7 cellular contexts compared by ENCODE assay signal in genomic region chr15:34165987-34166573, GRCh38. TPM values are rescaled to one million over a fixed set of nuclear protein-coding genes. Genes with fewer than 3 reads are reported as not detected.
A peak's percentile ranks its signal among the peaks of the same experiment; 100 is the strongest.
DNase-seq lines count a peak whose midpoint lies in the region; TF ChIP-seq lines count a peak whose summit lies in the region.
"Not testable (repeated sequence)": the region's sequence is repeated elsewhere in the genome, so short reads cannot be mapped to it uniquely, and the experiment has no call there.

No MANE protein-coding gene starts in this region.

- not testable (repeated sequence) for H3K9me3 ChIP-seq in H9 (ENCODE audit: control insufficient read depth, low read depth, low read length); cardiac muscle cell (ENCODE audit: low read depth); trophoblast cell (ENCODE audit: insufficient read depth, low read depth, low read length)
- peaks cover 13% of the 10 kb centered on the region for H3K9me3 ChIP-seq in WERI-Rb-1 (ENCODE audit: severe bottlenecking)
- H3K9me3 ChIP-seq in iPS-15b (ENCODE audit: control insufficient read depth, insufficient read depth, low read length), result peaks cover 14% of the 10 kb centered on the region

- not testable (repeated sequence) for H3K27ac ChIP-seq in H9 (ENCODE audit: insufficient read length, low read depth, low read length); WERI-Rb-1; mesendoderm (ENCODE audit: low read depth, low read length); trophoblast cell (ENCODE audit: low read depth, low read length)
- H3K27ac ChIP-seq in cardiac muscle cell, result peak overlapping the region; percentile 63

- not testable (repeated sequence) for H3K23me2 ChIP-seq in H9 (ENCODE audit: insufficient read length, low read depth, low read length, poor library complexity, severe bottlenecking)

- not testable (repeated sequence) for H4K20me1 ChIP-seq in H9 (ENCODE audit: control insufficient read depth, insufficient read depth, insufficient read length)

- H3K4me1 ChIP-seq in H9 (ENCODE audit: insufficient read depth, low read length); cardiac muscle cell (ENCODE audit: low read depth); iPS-15b (ENCODE audit: control insufficient read depth, insufficient read depth, low read length); mesendoderm (ENCODE audit: control insufficient read depth, low read depth, low read length); trophoblast cell (ENCODE audit: control insufficient read depth in 1 of 2, insufficient read depth in 2 of 2, low read length in 2 of 2): not testable (repeated sequence)

- not testable (repeated sequence) for H3K4ac ChIP-seq in H9 (ENCODE audit: low read depth, low read length); mesendoderm (ENCODE audit: low read depth, low read length)
- peak overlapping the region; percentile 42 for H3K4ac ChIP-seq in trophoblast cell (ENCODE audit: low read depth, low read length)

- TF ChIP-seq CTCF in H9 (conservative IDR thresholded peaks at IDR 0.05), result peak; percentile 72
- TF ChIP-seq CTCF in WERI-Rb-1 (IDR thresholded peaks at IDR 0.05; ENCODE audit: low read depth, low read length), result peak; percentile 53
- TF ChIP-seq CTCF in cardiac muscle cell (IDR thresholded peaks at IDR 0.05; ENCODE audit: low read depth, low read length), result not testable (repeated sequence)

- not testable (repeated sequence) for H3K4me2 ChIP-seq in H9 (ENCODE audit: insufficient read depth, insufficient read length, low read length); mesendoderm (ENCODE audit: low read length); trophoblast cell (ENCODE audit: low read length)

- peaks cover 19 to 35% of the 10 kb centered on the region in 2 experiments for H3K9me3 Mint-ChIP-seq in H9

- not testable (repeated sequence) for H3K27me3 ChIP-seq in H9 (ENCODE audit: insufficient read depth, low read length); WERI-Rb-1 (ENCODE audit: insufficient read depth, low read depth, severe bottlenecking); cardiac muscle cell; iPS-15b (ENCODE audit: control insufficient read depth, insufficient read depth, low read length); mesendoderm (ENCODE audit: insufficient read depth, low read length, poor library complexity); trophoblast cell (ENCODE audit: insufficient read depth, low read length)

- H3K56ac ChIP-seq in H9 (ENCODE audit: insufficient read length, low read depth, low read length); mesendoderm (ENCODE audit: low read length): not testable (repeated sequence)

- not testable (repeated sequence) for H4K12ac ChIP-seq in trophoblast cell (ENCODE audit: low read depth, low read length)

- not testable (repeated sequence) for H3K79me1 ChIP-seq in H9 (ENCODE audit: insufficient read depth, low read depth, low read length, poor library complexity, severe bottlenecking); mesendoderm (ENCODE audit: low read length); trophoblast cell (ENCODE audit: low read length)

- peaks cover 19 to 35% of the 10 kb centered on the region in 2 experiments for H3K4me1 Mint-ChIP-seq in H9

- H3K27ac Mint-ChIP-seq in H9, result peak overlapping the region in 1 of 3 experiments; percentile 55; a peak in 1 of 7 replicates

- not testable (repeated sequence) for H2BK15ac ChIP-seq in H9 (ENCODE audit: low read depth, low read length); mesendoderm (replicated peaks; ENCODE audit: low read depth)

- not testable (repeated sequence) for H2BK5ac ChIP-seq in H9 (ENCODE audit: insufficient read length, low read length); mesendoderm (ENCODE audit: low read length); trophoblast cell (ENCODE audit: low read depth, low read length, poor library complexity)

- H3K9ac ChIP-seq in H9 (ENCODE audit: extremely low read depth, insufficient read length, low read length); iPS-15b (ENCODE audit: low read depth, low read length); mesendoderm (ENCODE audit: low read length); trophoblast cell (ENCODE audit: low read length): not testable (repeated sequence)

- H4K91ac ChIP-seq in H9 (ENCODE audit: insufficient read length, low read depth, low read length); trophoblast cell (ENCODE audit: low read depth, low read length): not testable (repeated sequence)

- not testable (repeated sequence) for H3K23ac ChIP-seq in H9 (ENCODE audit: insufficient read length, low read depth, low read length); mesendoderm (ENCODE audit: low read length); trophoblast cell (ENCODE audit: low read length)

- not testable (repeated sequence) for H3K27me3 Mint-ChIP-seq in H9 (ENCODE audit: low read depth)

- not testable (repeated sequence) for H3K4me3 ChIP-seq in WERI-Rb-1 (ENCODE audit: low read depth, low read length); cardiac muscle cell; mesendoderm (ENCODE audit: low read length); trophoblast cell (ENCODE audit: low read depth, low read length)
- peak overlapping the region; percentile 27 for H3K4me3 ChIP-seq in iPS-15b (ENCODE audit: low read depth, low read length)

- not testable (repeated sequence) for H2AFZ ChIP-seq in H9 (ENCODE audit: low read length); trophoblast cell (ENCODE audit: insufficient read depth, low read length, poor library complexity)

- H3K18ac ChIP-seq in H9 (ENCODE audit: insufficient read length, low read depth, low read length); mesendoderm (ENCODE audit: low read length); trophoblast cell (ENCODE audit: low read length): not testable (repeated sequence)

- not testable (repeated sequence) for H4K8ac ChIP-seq in H9 (replicated peaks; ENCODE audit: insufficient read length, low read depth, low read length); mesendoderm (ENCODE audit: low read depth, low read length); trophoblast cell (ENCODE audit: low read depth, low read length)

- WGBS in H9 (ENCODE audit: extremely low coverage, insufficient read length, low lambda C conversion rate), result no CpG with 5 or more reads among the region's 14 CpGs
- WGBS in mesendoderm (ENCODE audit: extremely low coverage, insufficient coverage, low lambda C conversion rate), result no CpG with 5 or more reads among the region's 14 CpGs
- no CpG with 5 or more reads among the region's 14 CpGs for WGBS in trophoblast cell (ENCODE audit: extremely low coverage, insufficient coverage, insufficient read length)

- not testable (repeated sequence) for H3K14ac ChIP-seq in H9 (ENCODE audit: insufficient read depth, low read length); trophoblast cell (ENCODE audit: low read length)

- H3K36me3 Mint-ChIP-seq in H9 (ENCODE audit: insufficient read depth in 1 of 3, low read depth in 3 of 3), result peaks cover 26 to 50% (median 41%) of the 10 kb centered on the region in 3 experiments

- H2BK120ac ChIP-seq in H9 (ENCODE audit: low read depth, low read length, poor library complexity, severe bottlenecking); mesendoderm (ENCODE audit: low read depth, low read length); trophoblast cell (ENCODE audit: insufficient read depth, low read length, poor library complexity): not testable (repeated sequence)

- not testable (repeated sequence) for H2BK20ac ChIP-seq in H9 (ENCODE audit: low read depth, low read length, poor library complexity, severe bottlenecking)

- H4K5ac ChIP-seq in H9 (ENCODE audit: insufficient read length, low read depth, low read length); mesendoderm (ENCODE audit: low read length): not testable (repeated sequence)

- peak; percentile 2 for DNase-seq in DMS53 treated with DMSO at 0.1 percent for 48 hours (lab: John Stamatoyannopoulos, UW; ENCODE audit: unreplicated experiment)
- peak; percentile 70 for DNase-seq in H9
- peak; percentile 36 for DNase-seq in WERI-Rb-1
- peak in 1 of 2 donors; percentile 1 for DNase-seq in cardiac muscle cell (ENCODE audit: low read depth in 1 of 2, low spot score in 1 of 2)
- DNase-seq in mesendoderm, result peak; percentile 15
- DNase-seq in trophoblast cell, result not testable (repeated sequence)

- H2AK5ac ChIP-seq in H9 (ENCODE audit: insufficient read length, low read length); mesendoderm (ENCODE audit: low read length); trophoblast cell (ENCODE audit: low read length): not testable (repeated sequence)

- H3K79me2 ChIP-seq in H9 (ENCODE audit: insufficient read depth, low read length); mesendoderm (ENCODE audit: control insufficient read depth, insufficient read depth, low read length); trophoblast cell (ENCODE audit: control insufficient read depth, insufficient read depth, low read length, poor library complexity): not testable (repeated sequence)

- H3T11ph ChIP-seq in H9 (ENCODE audit: low read length), result not testable (repeated sequence)

- peaks cover 22% of the 10 kb centered on the region for H3K36me3 ChIP-seq in WERI-Rb-1
- not testable (repeated sequence) for H3K36me3 ChIP-seq in cardiac muscle cell; mesendoderm (ENCODE audit: control insufficient read depth, insufficient read depth, low read length)
- peaks cover 10% of the 10 kb centered on the region for H3K36me3 ChIP-seq in iPS-15b (ENCODE audit: control insufficient read depth, insufficient read depth, low read length)
- H3K36me3 ChIP-seq in trophoblast cell (ENCODE audit: control insufficient read depth in 1 of 2, insufficient read depth in 2 of 2, low read length in 2 of 2), result peaks cover 12 to 13% of the 10 kb centered on the region in 2 experiments

- peak overlapping the region in 1 of 2 experiments; percentile 40; a peak in 2 of 5 replicates for H3K4me3 Mint-ChIP-seq in H9

- not testable (repeated sequence) for H2BK12ac ChIP-seq in H9 (ENCODE audit: insufficient read length, low read depth, low read length); trophoblast cell (ENCODE audit: low read length)

RNA-seq across cellular contexts. Expression of gene KATNBL1, which starts 43.8 kb away (rescaled TPM):
- total RNA-seq in H9 (2021) (43.5 and 46.8 TPM in 2 replicates), cardiac muscle cell (39.5 and 77.0 TPM in 2 replicates)
- polyA plus RNA-seq in cardiac muscle cell, result 54.8 and 85.0 TPM in 2 replicates
- 14.6 TPM for polyA plus RNA-seq in mesendoderm (2013, experiment 1 of 2)
- polyA plus RNA-seq in mesendoderm (2013, experiment 2 of 2), result 14.2 TPM
- 39.6 and 41.5 TPM in 2 replicates for polyA plus RNA-seq in trophoblast cell (2013)

RNA-seq across cellular contexts. Expression of gene EMC4, which starts 58.7 kb away (rescaled TPM):
- total RNA-seq in H9 (2021), result 108 and 109 TPM in 2 replicates
- 138 and 170 TPM in 2 replicates for total RNA-seq in cardiac muscle cell
- 143 and 169 TPM in 2 replicates for polyA plus RNA-seq in cardiac muscle cell
- polyA plus RNA-seq in mesendoderm (2013, experiment 1 of 2), result 174 TPM
- polyA plus RNA-seq in mesendoderm (2013, experiment 2 of 2), result 176 TPM
- 170 TPM in 2 replicates for polyA plus RNA-seq in trophoblast cell (2013)
